8 cellular contexts compared by ENCODE assay signal in the genomic region with DNA sequence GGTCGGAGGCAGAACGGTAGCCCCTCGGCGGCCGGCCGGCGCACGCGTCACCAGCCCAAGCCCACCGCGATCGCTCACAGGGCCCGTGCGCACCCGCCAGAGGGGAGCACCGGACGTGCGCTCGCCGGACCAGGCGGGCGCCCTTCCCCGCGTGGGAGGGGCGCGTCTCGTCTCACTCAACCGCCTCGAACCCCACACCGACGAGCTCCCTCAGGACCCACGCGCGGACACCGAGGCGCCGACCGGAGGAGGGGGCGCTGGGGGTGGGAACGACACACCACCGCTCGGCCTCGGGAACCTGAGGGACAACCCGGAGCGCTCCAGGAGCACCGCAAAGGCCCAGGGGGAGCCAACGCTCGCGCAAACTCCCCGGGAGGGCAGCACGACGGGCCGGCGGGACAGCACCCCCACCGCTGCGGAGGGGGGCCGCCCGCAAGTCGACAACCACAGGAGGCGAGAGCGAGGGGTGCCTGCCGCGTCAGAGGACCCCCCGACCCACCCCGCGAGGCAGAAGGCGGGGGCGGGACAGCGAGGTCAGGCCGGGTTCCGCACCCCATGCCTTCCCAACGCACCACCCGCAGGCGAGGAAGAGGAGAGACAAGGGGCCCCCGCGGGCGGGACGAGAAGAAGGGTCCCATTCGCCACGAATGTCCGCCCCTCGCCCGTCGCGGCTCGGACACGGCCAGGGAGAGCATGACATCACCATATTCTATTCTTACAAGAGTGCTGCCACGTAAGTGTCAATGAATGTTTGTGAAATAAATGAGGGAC.
DNase-seq lines count a peak whose midpoint lies in the region; ATAC-seq, FAIRE-seq and TF ChIP-seq lines count a peak whose summit lies in the region.

No MANE protein-coding gene starts in this region.

- H3K4me1 ChIP-seq in CD8-positive, alpha-beta T cell (ENCODE audit: insufficient read depth, low read length) = peaks cover 3% of the 10 kb centered on the region
- no peaks in the 10 kb centered on the region for H3K4me1 ChIP-seq in osteoblast (ENCODE audit: insufficient read depth, low read length)

- H3K4me3 Mint-ChIP-seq in CD8-positive, alpha-beta T cell = peak overlapping the region; percentile 67
- peak overlapping the region; percentile 44 for H3K4me3 Mint-ChIP-seq in WTC11

- no peaks in the 10 kb centered on the region for H3K27me3 ChIP-seq in CD8-positive, alpha-beta T cell (ENCODE audit: insufficient read depth, low read length)
- H3K27me3 ChIP-seq in osteoblast (ENCODE audit: insufficient read depth, low read length) = peaks cover 44% of the 10 kb centered on the region

- no peak overlapping the region for H2AFZ ChIP-seq in osteoblast (ENCODE audit: low read length)

- no peaks in the 10 kb centered on the region for H3K79me2 ChIP-seq in osteoblast (ENCODE audit: insufficient read depth, low read length)

- H3K27ac ChIP-seq in CD8-positive, alpha-beta T cell (ENCODE audit: low read depth, low read length) = peak overlapping the region; percentile 57
- H3K27ac ChIP-seq in osteoblast (ENCODE audit: low read depth, low read length) (no peak overlapping the region), RWPE1 (no peak overlapping the region)

- FAIRE-seq in colon (lab: Jason Lieb, UNC) = peak; percentile 95

- no peaks in the 10 kb centered on the region for H3K9me3 Mint-ChIP-seq in CD8-positive, alpha-beta T cell
- no peaks in the 10 kb centered on the region for H3K9me3 Mint-ChIP-seq in WTC11

- H3K36me3 ChIP-seq in CD8-positive, alpha-beta T cell (ENCODE audit: insufficient read depth, low read length) = no peaks in the 10 kb centered on the region
- no peaks in the 10 kb centered on the region for H3K36me3 ChIP-seq in osteoblast (ENCODE audit: insufficient read depth, low read length)

- peaks cover 10% of the 10 kb centered on the region for H3K4me1 Mint-ChIP-seq in CD8-positive, alpha-beta T cell (ENCODE audit: low read depth)
- peaks cover 4% of the 10 kb centered on the region for H3K4me1 Mint-ChIP-seq in WTC11

- H3K4me3 ChIP-seq in CD8-positive, alpha-beta T cell (ENCODE audit: low read depth, low read length) = peak overlapping the region; percentile 54
- H3K4me3 ChIP-seq in osteoblast (ENCODE audit: insufficient read depth, low read length) = peak overlapping the region; percentile 35

- ATAC-seq in CD8-positive, alpha-beta T cell = peak; percentile 23
- ATAC-seq in WTC11 (peak; percentile 12), GM21529 (IDR thresholded peaks at IDR 0.05; ENCODE audit: unreplicated experiment) (no peak), GM18520 (IDR thresholded peaks at IDR 0.05; ENCODE audit: unreplicated experiment) (no peak), HG02610 (IDR thresholded peaks at IDR 0.05; ENCODE audit: unreplicated experiment) (no peak)

- POLR2A ChIA-PET in CD8-positive, alpha-beta T cell (lab: Charles Lee) = no interaction called here
- POLR2A ChIA-PET in WTC11 (lab: Charles Lee) = no interaction called here
- POLR2A ChIA-PET in RWPE1 (lab: Yijun Ruan, JAX; ENCODE audit: low non-redundant PET) = no interaction called here

- no peaks in the 10 kb centered on the region for H3K9me3 ChIP-seq in CD8-positive, alpha-beta T cell (ENCODE audit: low read length)
- H3K9me3 ChIP-seq in osteoblast (ENCODE audit: low read depth, low read length) = no peaks in the 10 kb centered on the region

- H3K4me2 ChIP-seq in osteoblast (ENCODE audit: insufficient read depth, low read length) = peak overlapping the region; percentile 32

- intact Hi-C loops in CD8-positive, alpha-beta T cell (cut with DNase I, micrococcal nuclease) = no loop called here

- H4K20me1 ChIP-seq in osteoblast (ENCODE audit: insufficient read depth, low read length) = no peaks in the 10 kb centered on the region

- no peaks in the 10 kb centered on the region for H3K36me3 Mint-ChIP-seq in CD8-positive, alpha-beta T cell
- H3K36me3 Mint-ChIP-seq in WTC11 = no peaks in the 10 kb centered on the region

- peak in 5 of 7 experiments; percentile 0 to 47 (median 10) for DNase-seq in CD8-positive, alpha-beta T cell
- DNase-seq in WTC11 (ENCODE audit: low spot score) = peak; percentile 37
- peak; percentile 84 for DNase-seq in osteoblast (ENCODE audit: insufficient read length, low spot score, missing footprints)
- DNase-seq in RWPE1 (ENCODE audit: low spot score) = no peak

- CTCF ChIA-PET in CD8-positive, alpha-beta T cell (lab: Charles Lee) = no interaction called here
- CTCF ChIA-PET in WTC11 (lab: Charles Lee) (no interaction called here), RWPE1 (lab: Yijun Ruan, JAX) (no interaction called here)

- no peak for TF ChIP-seq CTCF in CD8-positive, alpha-beta T cell (IDR thresholded peaks at IDR 0.05)
- TF ChIP-seq CTCF in WTC11 (IDR thresholded peaks at IDR 0.05) (no peak), osteoblast (IDR thresholded peaks at IDR 0.05; ENCODE audit: extremely low read depth, low read depth, low read length) (no peak), RWPE1 (conservative IDR thresholded peaks at IDR 0.05; ENCODE audit: low read depth) (no peak)

- H3K27me3 Mint-ChIP-seq in CD8-positive, alpha-beta T cell (ENCODE audit: low read depth) = peaks cover 20% of the 10 kb centered on the region
- peaks cover 45% of the 10 kb centered on the region for H3K27me3 Mint-ChIP-seq in WTC11 (ENCODE audit: low read depth)

- H3K27ac Mint-ChIP-seq in CD8-positive, alpha-beta T cell = no peak overlapping the region
- no peak overlapping the region for H3K27ac Mint-ChIP-seq in WTC11

TF ChIP-seq in WTC11, 78 proteins besides CTCF, POLR2A, EP300 and RAD21:
- TF ChIP-seq ZNF423 (CRISPR knock-in tag; IDR thresholded peaks at IDR 0.05) (0 out of 2 replicates have a peak, but pooled peaks have one; percentile 6), NFYB (CRISPR knock-in tag; conservative IDR thresholded peaks at IDR 0.05; ENCODE audit: low read depth) (0 out of 2 replicates have a peak, but pooled peaks have one; percentile 7), ZNF263 (CRISPR knock-in tag; IDR thresholded peaks at IDR 0.05; ENCODE audit: low read depth) (peak; percentile 20; the same call in 1 of the 2 replicates)
- TF ChIP-seq, protein P1, sequence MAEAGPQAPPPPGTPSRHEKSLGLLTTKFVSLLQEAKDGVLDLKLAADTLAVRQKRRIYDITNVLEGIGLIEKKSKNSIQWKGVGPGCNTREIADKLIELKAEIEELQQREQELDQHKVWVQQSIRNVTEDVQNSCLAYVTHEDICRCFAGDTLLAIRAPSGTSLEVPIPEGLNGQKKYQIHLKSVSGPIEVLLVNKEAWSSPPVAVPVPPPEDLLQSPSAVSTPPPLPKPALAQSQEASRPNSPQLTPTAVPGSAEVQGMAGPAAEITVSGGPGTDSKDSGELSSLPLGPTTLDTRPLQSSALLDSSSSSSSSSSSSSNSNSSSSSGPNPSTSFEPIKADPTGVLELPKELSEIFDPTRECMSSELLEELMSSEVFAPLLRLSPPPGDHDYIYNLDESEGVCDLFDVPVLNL (CRISPR knock-in tag; IDR thresholded peaks at IDR 0.05; ENCODE audit: borderline replicate concordance, low read depth) = no peak

Comparison
In these comparisons a context has a peak if more than half of its experiments do, and no peak if none do; other contexts are left out.
1. ATAC-seq: peak in CD8-positive, alpha-beta T cell (single experiment) and WTC11 (single experiment); none in GM21529 (single experiment), GM18520 (single experiment) and HG02610 (single experiment).